11 cellular contexts compared by ENCODE assay signal in genomic region chr12:12533238-12533829, GRCh38. TPM values are rescaled to one million over a fixed set of nuclear protein-coding genes. Genes with fewer than 3 reads are reported as not detected.
DNase-seq lines count a peak whose midpoint lies in the region; ATAC-seq, FAIRE-seq and TF ChIP-seq lines count a peak whose summit lies in the region.
"Had no signal": no experiment of that assay in that cellular context is flagged by ENCODE, and none has a peak within 500 bp of the region (broad histone marks: within the 10 kb centered on the region; RNA-seq: fewer than 3 reads in every experiment).

No MANE protein-coding gene starts in this region.

- intact Hi-C loops in activated naive CD4-positive, alpha-beta T cell treated with anti-CD3 and anti-CD28 coated beads for 36 hours (cut with micrococcal nuclease): no loop called here
- intact Hi-C loops in GM12878 (cut with micrococcal nuclease; ENCODE audit: unreplicated experiment) (no loop called here), lower lobe of right lung (cut with DNase I) (no loop called here), upper lobe of right lung (cut with DNase I) (no loop called here)

- no peak for TF ChIP-seq EP300 in GM12878 (IDR thresholded peaks at IDR 0.05; ENCODE audit: borderline replicate concordance in 1 of 2, control insufficient read depth in 1 of 2, low read depth in 2 of 2, low read length in 2 of 2)

- no TSS peak for BruUV-seq in GM12878 (replicated peaks; lab: Mats Ljungman, UMichigan)

- H3K9ac ChIP-seq in GM12878 (ENCODE audit: control insufficient read depth, insufficient read depth, low read length): no peak overlapping the region

- in situ Hi-C loops in GM12878 (cut with MboI): no loop called here
- in situ Hi-C loops in GM13977 (cut with MboI; ENCODE audit: low pct_unique_long_range_greater_than_20kb, low sequenced_read_pairs, unreplicated experiment): no loop called here

- no peak overlapping the region for H3K4me2 ChIP-seq in GM12878 (ENCODE audit: control insufficient read depth, insufficient read depth)

- H3K9me3 ChIP-seq in GM12878 (replicated peaks; ENCODE audit: control insufficient read depth, insufficient read depth, low read length) (no peaks in the 10 kb centered on the region; the same call in 2 of the 3 replicates), lower lobe of right lung (no peaks in the 10 kb centered on the region), upper lobe of right lung (no peaks in the 10 kb centered on the region)

- TF ChIP-seq RAD21 in GM12878 (IDR thresholded peaks at IDR 0.05; ENCODE audit: insufficient read depth, low read depth, low read length): no peak

- H3K79me2 ChIP-seq in GM12878 (ENCODE audit: control insufficient read depth, insufficient read depth, low read length): peaks cover 2% of the 10 kb centered on the region

- ATAC-seq in GM12878: no peak
- peak; percentile 86 to 87 for ATAC-seq in lower lobe of right lung
- peak; percentile 89 for ATAC-seq in upper lobe of right lung

- H3K4me1 Mint-ChIP-seq in activated naive CD4-positive, alpha-beta T cell treated with anti-CD3 and anti-CD28 coated beads for 36 hours (ENCODE audit: low read depth): peaks cover 50% of the 10 kb centered on the region

- H3K27ac ChIP-seq in GM12878 (ENCODE audit: control insufficient read depth, insufficient read depth) (no peak overlapping the region), lower lobe of right lung (peak overlapping the region; percentile 66), upper lobe of right lung (no peak overlapping the region)

- TF ChIP-seq CTCF in GM12878 (IDR thresholded peaks at IDR 0.05 in 2 of 3, conservative IDR thresholded peaks at IDR 0.05 in 1 of 3; ENCODE audit: control insufficient read depth in 2 of 3, extremely low read depth in 1 of 3, insufficient read depth in 1 of 3, low read depth in 3 of 3, low read length in 3 of 3) (no peak), lower lobe of right lung (IDR thresholded peaks at IDR 0.05) (no peak), upper lobe of right lung (IDR thresholded peaks at IDR 0.05) (no peak), GM13977 (IDR thresholded peaks at IDR 0.05; ENCODE audit: extremely low read depth, insufficient read depth, missing control alignments) (no peak)

- SMC1A ChIA-PET in GM12878 (lab: Charles Lee; ENCODE audit: uncharacterized antibody, unreplicated experiment): interaction anchor here (0.6 to 2.2 kb wide), 11 partner anchors 9 to 194 kb away, joined by 3 to 8 read pairs (median 4); no protein-coding TSS in a partner anchor

- RAD21 ChIA-PET in GM12878 (lab: Charles Lee; ENCODE audit: unreplicated experiment): interaction anchor here (1.0 to 1.3 kb wide), 2 partner anchors 14 to 33 kb away, joined by 3 read pairs; no protein-coding TSS in a partner anchor

- CTCF ChIA-PET in activated naive CD4-positive, alpha-beta T cell treated with anti-CD3 and anti-CD28 coated beads for 36 hours (lab: Charles Lee): interaction anchor here (1.3 kb wide), 3 partner anchors 10 to 122 kb away, joined by 3 to 4 read pairs (median 3); no protein-coding TSS in a partner anchor
- CTCF ChIA-PET in GM12878 (lab: Yijun Ruan, JAX): interaction anchor here (0.7 to 1.0 kb wide), 3 partner anchors 17 to 157 kb away, joined by 3 read pairs; no protein-coding TSS in a partner anchor

- H2AFZ ChIP-seq in GM12878 (ENCODE audit: control insufficient read depth, low read depth, low read length): no peak overlapping the region

- H3K9me3 Mint-ChIP-seq in activated naive CD4-positive, alpha-beta T cell treated with anti-CD3 and anti-CD28 coated beads for 36 hours: no peaks in the 10 kb centered on the region

- POLR2A ChIA-PET in GM12878 (lab: Charles Lee): interaction anchor here (0.6 to 1.2 kb wide), 4 partner anchors 11 to 171 kb away, joined by 3 to 6 read pairs (median 4); no protein-coding TSS in a partner anchor

- H3K4me3 Mint-ChIP-seq in activated naive CD4-positive, alpha-beta T cell treated with anti-CD3 and anti-CD28 coated beads for 36 hours: no peak overlapping the region

- H3K36me3 Mint-ChIP-seq in activated naive CD4-positive, alpha-beta T cell treated with anti-CD3 and anti-CD28 coated beads for 36 hours (ENCODE audit: low read depth): peaks cover 6% of the 10 kb centered on the region

- 91% methylated on average over 6 of the region's 6 CpGs for WGBS in GM12878 (ENCODE audit: insufficient coverage, insufficient replicate concordance, low lambda C conversion rate, missing lambda C conversion rate)

- H3K27me3 ChIP-seq in GM12878 (replicated peaks in 1 of 2; ENCODE audit: control insufficient read depth in 2 of 2, insufficient read depth in 2 of 2, low read length in 1 of 2) (no peaks in the 10 kb centered on the region), lower lobe of right lung (ENCODE audit: low read depth) (no peaks in the 10 kb centered on the region), upper lobe of right lung (no peaks in the 10 kb centered on the region)

- H3K36me3 ChIP-seq in GM12878 (ENCODE audit: control insufficient read depth in 2 of 2, insufficient read depth in 2 of 2, low read length in 1 of 2) (no peaks in the 10 kb centered on the region), lower lobe of right lung (no peaks in the 10 kb centered on the region), upper lobe of right lung (no peaks in the 10 kb centered on the region)

- H4K20me1 ChIP-seq in GM12878 (ENCODE audit: control insufficient read depth, insufficient read depth): no peaks in the 10 kb centered on the region

- no peaks in the 10 kb centered on the region for H3K4me1 ChIP-seq in GM12878 (ENCODE audit: control insufficient read depth, insufficient read depth, low read length)
- H3K4me1 ChIP-seq in lower lobe of right lung: peaks cover 35% of the 10 kb centered on the region
- H3K4me1 ChIP-seq in upper lobe of right lung: peaks cover 14% of the 10 kb centered on the region

- H3K27me3 Mint-ChIP-seq in activated naive CD4-positive, alpha-beta T cell treated with anti-CD3 and anti-CD28 coated beads for 36 hours (ENCODE audit: low read depth): no peaks in the 10 kb centered on the region

- FAIRE-seq in GM12878 (lab: Jason Lieb, UNC): no peak
- FAIRE-seq: kidney had no signal

- DNase-seq in activated naive CD4-positive, alpha-beta T cell treated with anti-CD3 and anti-CD28 coated beads for 36 hours: no peak
- no peak for DNase-seq in activated naive CD4-positive, alpha-beta T cell treated with anti-CD3 and anti-CD28 coated beads, Interleukin-2, amount 50 U/mL, for 16 hours
- no peak for DNase-seq in GM12878 (ENCODE audit: low read depth, low spot score)
- peak; percentile 69 for DNase-seq in lower lobe of right lung
- peak; percentile 75 for DNase-seq in upper lobe of right lung
- no peak for DNase-seq in GM13977 (ENCODE audit: low spot score)
- no peak for DNase-seq in nucleus accumbens (lab: John Stamatoyannopoulos, UW)
- no peak for DNase-seq in ecto neural progenitor cell (ENCODE audit: low spot score)
- DNase-seq: central memory CD4-positive, alpha-beta T cell; IMR-90; kidney had no signal

- TF ChIP-seq POLR2A in GM12878 (IDR thresholded peaks at IDR 0.05; ENCODE audit: low read depth, low read length): no peak

- H3K27ac Mint-ChIP-seq in activated naive CD4-positive, alpha-beta T cell treated with anti-CD3 and anti-CD28 coated beads for 36 hours: peak overlapping the region; percentile 85

- H3K4me3 ChIP-seq in GM12878: no peak overlapping the region
- H3K4me3 ChIP-seq in lower lobe of right lung: no peak overlapping the region
- no peak overlapping the region for H3K4me3 ChIP-seq in upper lobe of right lung

TF ChIP-seq in GM12878, 131 proteins besides CTCF, POLR2A, EP300 and RAD21:
- TF ChIP-seq PML (IDR thresholded peaks at IDR 0.05; ENCODE audit: low read length) (0 out of 2 replicates have a peak, but pooled peaks have one; percentile 24), LARP7 (IDR thresholded peaks at IDR 0.05) (no peak), SP1 (IDR thresholded peaks at IDR 0.05; ENCODE audit: low read depth, low read length) (no peak), POLR2AphosphoS5 (IDR thresholded peaks at IDR 0.05; ENCODE audit: low read length) (no peak)

RNA-seq across cellular contexts. Expression of gene DUSP16, which starts 29.3 kb away (rescaled TPM):
- 10 to 100 TPM; 45.7 to 47.2 TPM for total RNA-seq in activated naive CD4-positive, alpha-beta T cell treated with anti-CD3 and anti-CD28 coated beads for 36 hours
- total RNA-seq in GM12878 (2013; cell fraction: nucleolus; rRNA removed): 142 and 202 TPM in 2 replicates
- total RNA-seq in GM12878 (2014; rRNA removed) (25.1 and 27.3 TPM in 2 replicates), GM12878 (2014; rRNA removed; fragmentation: Illumina TruSeq; extraction: Trizol) (33.0 and 33.9 TPM in 2 replicates), GM12878 (2021) (41.6 and 44.2 TPM in 2 replicates), lower lobe of right lung (44.0 TPM), upper lobe of right lung (50.6 TPM)
- polyA plus RNA-seq in GM12878 (2011; ENCODE audit: low read depth): 17.2 TPM
- polyA plus RNA-seq in GM12878 (2011; rRNA removed) (75.3 and 85.8 TPM in 2 replicates), GM12878 (2014; fragmentation: Illumina TruSeq; extraction: Trizol) (36.0 and 39.4 TPM in 2 replicates), GM12878 (2014; fragmentation: Nextera tagmentation; extraction: Ambion mirVana) (1 to 10 TPM; 3.9 to 5.0 TPM), GM12878 (2014; rRNA removed) (24.4 and 28.5 TPM in 2 replicates), GM12878 (2016; fragmentation: Nextera tagmentation; extraction: Ambion mirVana) (1 to 10 TPM; 8.5 to 9.7 TPM)
- polyA plus RNA-seq in GM12878 (2011; cell fraction: cytosol; rRNA removed): 42.0 and 85.2 TPM in 2 replicates
- 28.8 and 32.3 TPM in 2 replicates for polyA plus RNA-seq in GM12878 (2011; cell fraction: nucleus; rRNA removed)
- polyA plus RNA-seq in GM12878 (2012): 21.7 and 33.5 TPM in 2 replicates
- polyA minus RNA-seq in GM12878 (2011; rRNA and poly(A)+ RNA removed): 89.2 and 103 TPM in 2 replicates
- polyA minus RNA-seq in GM12878 (2011; cell fraction: cytosol; rRNA and poly(A)+ RNA removed): 32.7 and 33.5 TPM in 2 replicates
- polyA minus RNA-seq in GM12878 (2011; cell fraction: nucleus; rRNA and poly(A)+ RNA removed): 24.2 and 25.1 TPM in 2 replicates

Comparison
In these comparisons a context has a peak if more than half of its experiments do, and no peak if none do; other contexts are left out.
1. DNase-seq: peak in lower lobe of right lung (single experiment) and upper lobe of right lung (single experiment); none in activated naive CD4-positive, alpha-beta T cell treated with anti-CD3 and anti-CD28 coated beads for 36 hours (single experiment), activated naive CD4-positive, alpha-beta T cell treated with anti-CD3 and anti-CD28 coated beads, Interleukin-2, amount 50 U/mL, for 16 hours (single experiment), GM12878 (single experiment), GM13977 (single experiment), nucleus accumbens (0 of 56) and ecto neural progenitor cell (single experiment).